ENCODE assay signal across 8 cellular contexts in the genomic region with DNA sequence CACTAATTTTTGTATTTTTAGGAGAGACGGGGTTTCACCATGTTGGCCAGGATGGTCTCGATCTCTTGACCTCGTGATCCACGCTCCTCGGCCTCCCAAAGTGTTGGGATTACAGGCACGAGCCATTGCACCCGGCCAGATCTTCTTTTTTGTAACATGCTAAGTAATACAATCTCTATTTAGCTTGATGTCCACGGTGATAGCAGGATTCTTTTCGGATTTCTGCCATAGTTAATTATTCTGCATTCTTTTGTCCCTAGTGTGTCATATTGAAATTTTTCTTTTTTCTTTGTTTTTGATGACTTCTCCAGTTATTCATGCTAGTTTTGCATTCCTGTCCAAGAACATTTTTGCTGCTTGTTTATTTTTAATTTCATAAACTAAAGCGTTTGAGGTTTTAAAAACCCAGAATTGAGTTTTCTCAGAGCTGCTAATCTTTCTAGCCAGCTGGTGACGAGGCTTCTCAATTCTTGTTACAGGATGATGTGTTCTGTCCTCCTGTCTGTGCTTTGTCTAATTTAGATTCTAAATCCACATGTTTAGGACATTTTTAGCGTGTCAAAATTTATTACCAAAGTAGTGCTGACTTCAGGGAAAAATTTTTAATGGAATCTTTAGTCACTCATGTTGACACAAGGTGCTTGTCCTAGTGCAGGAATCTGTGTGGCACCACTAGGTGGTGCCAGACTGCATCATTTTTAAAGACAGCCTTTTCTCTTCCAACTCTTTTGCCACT. TPM values are rescaled to one million over a fixed set of nuclear protein-coding genes. Genes with fewer than 3 reads are reported as not detected.
DNase-seq lines count a peak whose midpoint lies in the region; TF ChIP-seq lines count a peak whose summit lies in the region.

No MANE protein-coding gene starts in this region.

- no peaks in the 10 kb centered on the region for H3K27me3 ChIP-seq in MG63
- no peaks in the 10 kb centered on the region for H3K27me3 ChIP-seq in tibial nerve

- TF ChIP-seq EP300 in tibial nerve (IDR thresholded peaks at IDR 0.05), result no peak

- H3K36me3 ChIP-seq in MG63, result peaks cover 20% of the 10 kb centered on the region
- H3K36me3 ChIP-seq in tibial nerve, result no peaks in the 10 kb centered on the region

- peak overlapping the region in 1 of 4 donors; percentile 26 for H3K27ac ChIP-seq in tibial nerve

- H3K4me1 ChIP-seq in tibial nerve, result peaks cover 0 to 53% (median 21%) of the 10 kb centered on the region in 4 donors

- H3K4me3 ChIP-seq in MG63 (no peak overlapping the region), tibial nerve (no peak overlapping the region)

- H3K9me3 ChIP-seq in MG63 (no peaks in the 10 kb centered on the region), tibial nerve (no peaks in the 10 kb centered on the region)

- WGBS in tibial nerve, 2 donors, result 39 to 54% methylated on average over 12 of the region's 12 CpGs

- peak; percentile 23 for DNase-seq in NCI-H510A treated with DMSO at 0.1 percent for 48 hours (lab: John Stamatoyannopoulos, UW)
- DNase-seq in NCI-H510A (lab: John Stamatoyannopoulos, UW), result no peak
- peak; percentile 60 for DNase-seq in MG63
- DNase-seq in T1000 (lab: John Stamatoyannopoulos, UW), result peak; percentile 33
- DNase-seq in dermis blood vessel endothelial cell, result peak; percentile 84
- peak; percentile 82 for DNase-seq in medulla oblongata (ENCODE audit: extremely low spot score)
- peak; percentile 31 to 40 for DNase-seq in tibial nerve (ENCODE audit: low spot score in 2 of 2)
- DNase-seq in GOT3 (lab: John Stamatoyannopoulos, UW), result no peak

- no peak for TF ChIP-seq POLR2A in tibial nerve (IDR thresholded peaks at IDR 0.05)

- TF ChIP-seq CTCF in tibial nerve (IDR thresholded peaks at IDR 0.05), result peak; percentile 71 to 89 (median 87)

RNA-seq across cellular contexts. Expression of a gene that starts 21.8 kb away (rescaled TPM):
- 134 and 159 TPM in 2 replicates for total RNA-seq in MG63 (2014; rRNA removed; shearing (Covaris generic); ENCODE audit: low replicate concordance)
- total RNA-seq in dermis blood vessel endothelial cell (66.4 and 103 TPM in 2 replicates), tibial nerve (10 to 100 TPM; 24.9 to 39.0 (median 28.8) TPM)

RNA-seq across cellular contexts. Expression of a gene that starts 44.3 kb away (rescaled TPM):
- 49.0 and 57.0 TPM in 2 replicates for total RNA-seq in MG63 (2014; rRNA removed; shearing (Covaris generic); ENCODE audit: low replicate concordance)
- 28.2 and 47.0 TPM in 2 replicates for total RNA-seq in dermis blood vessel endothelial cell
- total RNA-seq in tibial nerve, result 10 to 100 TPM in 3 of 4 donors, 1 to 10 TPM in 1; 9.0 to 38.5 (median 11.8) TPM

Comparison
In these comparisons a context has a peak if more than half of its experiments do, and no peak if none do; other contexts are left out.
1. DNase-seq: peak in NCI-H510A treated with DMSO at 0.1 percent for 48 hours (single experiment), MG63 (single experiment), T1000 (single experiment), dermis blood vessel endothelial cell (single experiment), medulla oblongata (single experiment) and tibial nerve (2 of 2); none in NCI-H510A (single experiment) and GOT3 (single experiment).